22 cellular contexts compared by ENCODE assay signal in genomic region chr2:185787530-185788145, GRCh38. TPM values are rescaled to one million over a fixed set of nuclear protein-coding genes. Genes with fewer than 3 reads are reported as not detected.
A peak's percentile ranks its signal among the peaks of the same experiment; 100 is the strongest.
DNase-seq lines count a peak whose midpoint lies in the region; ATAC-seq, FAIRE-seq and TF ChIP-seq lines count a peak whose summit lies in the region.
"Had no signal": no experiment of that assay in that cellular context is flagged by ENCODE, and none has a peak within 500 bp of the region (broad histone marks: within the 10 kb centered on the region; RNA-seq: fewer than 3 reads in every experiment).

No MANE protein-coding gene starts in this region.

- H3K27me3 Mint-ChIP-seq in natural killer cell treated with Interleukin-12 subunit alpha and Interleukin-12 subunit beta and Interleukin-15 and Interleukin-18, amount 100 ng/mL, for 72 hours = no peaks in the 10 kb centered on the region
- H3K27me3 Mint-ChIP-seq: dendritic cell treated with granulocyte-macrophage colony-stimulating factor and Interleukin-4, amounts not matched to agents 40 ng/mL and 50 ng/mL, for 4 days had no signal

- no peak overlapping the region for H3K27ac Mint-ChIP-seq in natural killer cell treated with Interleukin-12 subunit alpha and Interleukin-12 subunit beta and Interleukin-15 and Interleukin-18, amount 100 ng/mL, for 72 hours
- H3K27ac Mint-ChIP-seq: dendritic cell treated with granulocyte-macrophage colony-stimulating factor and Interleukin-4, amounts not matched to agents 40 ng/mL and 50 ng/mL, for 4 days had no signal

- no peak overlapping the region for H2BK120ac ChIP-seq in mesenchymal stem cell (ENCODE audit: low read depth, low read length)

- ATAC-seq in natural killer cell treated with Interleukin-12 subunit alpha and Interleukin-12 subunit beta and Interleukin-15 and Interleukin-18, amount 100 ng/mL, for 72 hours = no peak
- ATAC-seq: left colon had no signal

- no peaks in the 10 kb centered on the region for H3K9me3 Mint-ChIP-seq in natural killer cell treated with Interleukin-12 subunit alpha and Interleukin-12 subunit beta and Interleukin-15 and Interleukin-18, amount 100 ng/mL, for 72 hours
- H3K9me3 Mint-ChIP-seq: dendritic cell treated with granulocyte-macrophage colony-stimulating factor and Interleukin-4, amounts not matched to agents 40 ng/mL and 50 ng/mL, for 4 days had no signal

- BruUV-seq in endothelial cell of umbilical vein (replicated peaks; lab: Mats Ljungman, UMichigan) = no TSS peak

- H4K20me1 ChIP-seq in GM23248 (ENCODE audit: insufficient read depth) = no peaks in the 10 kb centered on the region
- no peaks in the 10 kb centered on the region for H4K20me1 ChIP-seq in endothelial cell of umbilical vein (replicated peaks; ENCODE audit: control insufficient read depth, extremely low read depth, insufficient read depth, low read length)
- H4K20me1 ChIP-seq in Karpas-422 (ENCODE audit: insufficient read depth, low read depth, low read length) = no peaks in the 10 kb centered on the region

- no peak overlapping the region for H3K9ac ChIP-seq in GM23248
- H3K9ac ChIP-seq in endothelial cell of umbilical vein (replicated peaks; ENCODE audit: extremely low read depth, insufficient read depth, low read length) = no peak overlapping the region
- H3K9ac ChIP-seq in mesenchymal stem cell (ENCODE audit: low read length) = peak overlapping the region; percentile 12
- no peak overlapping the region for H3K9ac ChIP-seq in Karpas-422 (ENCODE audit: low read length)

- H2AFZ ChIP-seq in GM23248 (no peak overlapping the region), endothelial cell of umbilical vein (ENCODE audit: low read depth, low read length) (no peak overlapping the region), mesenchymal stem cell (ENCODE audit: low read depth, low read length) (no peak overlapping the region), Karpas-422 (ENCODE audit: low read length) (no peak overlapping the region)

- H3K4me1 ChIP-seq in GM23248 (ENCODE audit: insufficient read depth) (no peaks in the 10 kb centered on the region; the same call in 1 of the 2 replicates), endothelial cell of umbilical vein (ENCODE audit: control insufficient read depth, extremely low read depth, insufficient read depth, low read length) (peaks cover 4% of the 10 kb centered on the region), mesenchymal stem cell (ENCODE audit: control insufficient read depth, insufficient read depth, low read depth, low read length) (no peaks in the 10 kb centered on the region), Karpas-422 (ENCODE audit: low read length) (no peaks in the 10 kb centered on the region)

- H3K27ac ChIP-seq in GM23248 (no peak overlapping the region), RWPE1 (no peak overlapping the region), endothelial cell of umbilical vein (ENCODE audit: insufficient read depth, low read depth, low read length) (no peak overlapping the region), mesenchymal stem cell (ENCODE audit: low read length, poor library complexity, severe bottlenecking) (no peak overlapping the region), Karpas-422 (ENCODE audit: low read length) (no peak overlapping the region)
- H3K27ac ChIP-seq: thoracic aorta had no signal

- no peak overlapping the region for H2AK5ac ChIP-seq in mesenchymal stem cell (ENCODE audit: low read length, severe bottlenecking)

- H3K27me3 ChIP-seq in GM23248 (replicated peaks; ENCODE audit: insufficient read depth) (no peaks in the 10 kb centered on the region), endothelial cell of umbilical vein (ENCODE audit: control insufficient read depth in 2 of 2, insufficient read depth in 2 of 2, low read length in 2 of 2) (no peaks in the 10 kb centered on the region), mesenchymal stem cell (ENCODE audit: control insufficient read depth in 1 of 2, insufficient read depth in 1 of 2, low read length in 2 of 2) (no peaks in the 10 kb centered on the region), Karpas-422 (ENCODE audit: low read length) (no peaks in the 10 kb centered on the region)

- WGBS in GM23248 (ENCODE audit: low coverage in 1 of 2, low lambda C conversion rate in 2 of 2, missing lambda C conversion rate in 2 of 2), 2 experiments = 96 to 100% methylated on average over 2 of the region's 2 CpGs
- 100% methylated on average over 1 of the region's 2 CpGs for WGBS in mesenchymal stem cell

- no peak for TF ChIP-seq CTCF in RWPE1 (conservative IDR thresholded peaks at IDR 0.05; ENCODE audit: low read depth)
- TF ChIP-seq CTCF in endothelial cell of umbilical vein (IDR thresholded peaks at IDR 0.05; ENCODE audit: extremely low read depth in 1 of 2, insufficient read depth in 1 of 2, low read depth in 1 of 2, low read length in 2 of 2) = no peak

- no peaks in the 10 kb centered on the region for H3K36me3 ChIP-seq in GM23248 (ENCODE audit: low read depth)
- H3K36me3 ChIP-seq in endothelial cell of umbilical vein (ENCODE audit: control insufficient read depth in 2 of 2, extremely low read depth in 1 of 2, insufficient read depth in 2 of 2, low read length in 2 of 2) = no peaks in the 10 kb centered on the region
- H3K36me3 ChIP-seq in mesenchymal stem cell (ENCODE audit: control insufficient read depth in 1 of 2, insufficient read depth in 2 of 2, low read depth in 1 of 2, low read length in 2 of 2) = no peaks in the 10 kb centered on the region
- no peaks in the 10 kb centered on the region for H3K36me3 ChIP-seq in Karpas-422 (ENCODE audit: insufficient read depth, low read length)
- H3K36me3 ChIP-seq: thoracic aorta had no signal

- H4K8ac ChIP-seq in mesenchymal stem cell (ENCODE audit: low read length) = no peak overlapping the region

- H3K9me2 ChIP-seq in GM23248 (ENCODE audit: insufficient read depth) = no peaks in the 10 kb centered on the region
- H3K9me2 ChIP-seq in Karpas-422 (replicated peaks; ENCODE audit: insufficient read depth, low read length) = no peaks in the 10 kb centered on the region

- H3K79me2 ChIP-seq in GM23248 (ENCODE audit: insufficient read depth) = no peaks in the 10 kb centered on the region
- H3K79me2 ChIP-seq in endothelial cell of umbilical vein (ENCODE audit: control insufficient read depth, insufficient read depth, low read length) = no peaks in the 10 kb centered on the region
- no peaks in the 10 kb centered on the region for H3K79me2 ChIP-seq in Karpas-422 (ENCODE audit: low read length)

- no peak overlapping the region for H2BK5ac ChIP-seq in mesenchymal stem cell (ENCODE audit: low read depth, low read length, poor library complexity, severe bottlenecking)

- POLR2A ChIA-PET in RWPE1 (lab: Yijun Ruan, JAX; ENCODE audit: low non-redundant PET) (no interaction called here), endothelial cell of umbilical vein (lab: Charles Lee) (no interaction called here)

- in situ Hi-C loops in GM23248 (cut with MboI) = no loop called here

- H3K4me3 ChIP-seq in GM23248 (no peak overlapping the region), endothelial cell of umbilical vein (replicated peaks in 1 of 3; ENCODE audit: insufficient read depth in 1 of 3, low read depth in 1 of 3, low read length in 3 of 3) (no peak overlapping the region), mesenchymal stem cell (ENCODE audit: insufficient read depth in 1 of 2, low read depth in 1 of 2, low read length in 2 of 2) (no peak overlapping the region), Karpas-422 (ENCODE audit: low read length) (no peak overlapping the region)
- H3K4me3 ChIP-seq: thoracic aorta had no signal

- no peak for TF ChIP-seq POLR2A in endothelial cell of umbilical vein (IDR thresholded peaks at IDR 0.05; ENCODE audit: low read depth, low read length)

- DNase-seq in GM23248 (peak; percentile 74), RWPE1 (ENCODE audit: low spot score) (peak; percentile 11), endothelial cell of umbilical vein (ENCODE audit: low read depth, low spot score) (peak; percentile 37), mesenchymal stem cell (peak; percentile 27), Karpas-422 (no peak)
- no peak for DNase-seq in activated naive CD4-positive, alpha-beta T cell (lab: John Stamatoyannopoulos, UW)
- DNase-seq in stimulated activated CD4-positive, alpha-beta T cell treated with anti-CD3 and anti-CD28 coated beads, Interleukin-12 subunit alpha, Interleukin-12 subunit beta, amount 100 ng/mL, for 4 hours = no peak
- no peak for DNase-seq in natural killer cell treated with Interleukin-12 subunit alpha and Interleukin-12 subunit beta and Interleukin-15 and Interleukin-18, amount 100 ng/mL, for 72 hours (ENCODE audit: low spot score)
- DNase-seq: activated CD4-positive, alpha-beta T cell treated with anti-CD3 and anti-CD28 coated beads for 48 hours; activated CD8-positive, alpha-beta memory T cell treated with anti-CD3 and anti-CD28 coated beads, Interleukin-2, amount 50 U/mL, for 4 hours; activated gamma-delta T cell treated with Interleukin-2 at 50 U/mL for 16 hours; aorta; COR-L47; erythroblast; hypothalamus; KBM-7; left colon; NCI-H1092 treated with DMSO at 0.1 percent for 48 hours; NCI-H69 had no signal

- intact Hi-C loops in endothelial cell of umbilical vein (cut with micrococcal nuclease) = no loop called here

- CTCF ChIA-PET in RWPE1 (lab: Yijun Ruan, JAX) (no interaction called here), endothelial cell of umbilical vein (lab: Charles Lee) (no interaction called here)

- H3K14ac ChIP-seq in mesenchymal stem cell (ENCODE audit: low read length in 2 of 2) = no peak overlapping the region

- H3K36me3 Mint-ChIP-seq in natural killer cell treated with Interleukin-12 subunit alpha and Interleukin-12 subunit beta and Interleukin-15 and Interleukin-18, amount 100 ng/mL, for 72 hours = no peaks in the 10 kb centered on the region

- H2BK12ac ChIP-seq in mesenchymal stem cell (ENCODE audit: low read length in 2 of 2) = no peak overlapping the region

- H3K79me1 ChIP-seq in mesenchymal stem cell (replicated peaks; ENCODE audit: low read length, poor library complexity, severe bottlenecking) = no peaks in the 10 kb centered on the region

- no peaks in the 10 kb centered on the region for H3F3A ChIP-seq in GM23248 (ENCODE audit: insufficient read depth)

- H3K4me1 Mint-ChIP-seq in natural killer cell treated with Interleukin-12 subunit alpha and Interleukin-12 subunit beta and Interleukin-15 and Interleukin-18, amount 100 ng/mL, for 72 hours (ENCODE audit: low read depth in 2 of 2) = no peaks in the 10 kb centered on the region

- H4K91ac ChIP-seq in mesenchymal stem cell (ENCODE audit: low read length) = no peak overlapping the region

- H3K4me3 Mint-ChIP-seq in natural killer cell treated with Interleukin-12 subunit alpha and Interleukin-12 subunit beta and Interleukin-15 and Interleukin-18, amount 100 ng/mL, for 72 hours = no peak overlapping the region
- H3K4me3 Mint-ChIP-seq: dendritic cell treated with granulocyte-macrophage colony-stimulating factor and Interleukin-4, amounts not matched to agents 40 ng/mL and 50 ng/mL, for 4 days had no signal

- H3K4ac ChIP-seq in mesenchymal stem cell (ENCODE audit: low read depth in 1 of 2, low read length in 2 of 2) = no peak overlapping the region

- H2BK15ac ChIP-seq in mesenchymal stem cell (ENCODE audit: low read depth, poor library complexity, severe bottlenecking) = no peak overlapping the region

- H3K18ac ChIP-seq in mesenchymal stem cell (ENCODE audit: low read depth in 1 of 2, low read length in 2 of 2) = no peak overlapping the region

- no peak for FAIRE-seq in endothelial cell of umbilical vein (lab: Jason Lieb, UNC)
- FAIRE-seq: H1 had no signal

- H3K9me3 ChIP-seq in GM23248 (ENCODE audit: low read depth) (no peaks in the 10 kb centered on the region), endothelial cell of umbilical vein (replicated peaks; ENCODE audit: control insufficient read depth, insufficient read depth, low read length) (no peaks in the 10 kb centered on the region), mesenchymal stem cell (ENCODE audit: control insufficient read depth, low read length) (no peaks in the 10 kb centered on the region), Karpas-422 (ENCODE audit: low read length) (0 out of 2 replicates have a peak, but pooled peaks cover 2% of the 10 kb centered on the region)
- H3K9me3 ChIP-seq: thoracic aorta had no signal

- no peaks in the 10 kb centered on the region for H3K9me1 ChIP-seq in endothelial cell of umbilical vein (replicated peaks; ENCODE audit: control insufficient read depth, extremely low read depth, insufficient read depth, low read length)

- H3K23ac ChIP-seq in mesenchymal stem cell (ENCODE audit: low read length in 2 of 2) = no peak overlapping the region

- dilution Hi-C loops in endothelial cell of umbilical vein (cut with MboI; ENCODE audit: extremely low pct_ligation_motif_present, low sequenced_read_pairs) = no loop called here

- H3K4me2 ChIP-seq in GM23248 (ENCODE audit: unreplicated experiment) = no peak overlapping the region
- H3K4me2 ChIP-seq in endothelial cell of umbilical vein (ENCODE audit: insufficient read depth, low read length) = no peak overlapping the region
- H3K4me2 ChIP-seq in mesenchymal stem cell (ENCODE audit: low read length, poor library complexity, severe bottlenecking) = no peak overlapping the region
- no peak overlapping the region for H3K4me2 ChIP-seq in Karpas-422 (ENCODE audit: low read depth, low read length, poor library complexity, severe bottlenecking)

RNA-seq across cellular contexts. Expression of gene FSIP2, which starts 49.0 kb away (rescaled TPM):
- not detected in 2 replicates for total RNA-seq in GM23248 (2014; rRNA removed; shearing (Covaris generic))
- polyA plus RNA-seq in GM23248 (2016; fragmentation: Nextera tagmentation; extraction: Ambion mirVana) = not detected in 2 replicates
- 0.16 and 0.24 TPM in 2 replicates for total RNA-seq in endothelial cell of umbilical vein
- 0.02 and 0.04 TPM in 2 replicates for polyA plus RNA-seq in endothelial cell of umbilical vein
- under 0.01 and 0.01 TPM in 2 replicates for polyA plus RNA-seq in endothelial cell of umbilical vein (2011; cell fraction: cytosol; rRNA removed)
- polyA plus RNA-seq in endothelial cell of umbilical vein (2011; cell fraction: nucleus; rRNA removed) = 0.32 and 0.41 TPM in 2 replicates
- 0.04 and 0.09 TPM in 2 replicates for polyA plus RNA-seq in endothelial cell of umbilical vein (2012)
- 0.24 and 0.49 TPM in 2 replicates for polyA minus RNA-seq in endothelial cell of umbilical vein
- not detected for polyA minus RNA-seq in endothelial cell of umbilical vein (2011; cell fraction: cytosol; rRNA and poly(A)+ RNA removed)
- 1.3 and 2.0 TPM in 2 replicates for polyA minus RNA-seq in endothelial cell of umbilical vein (2011; cell fraction: nucleus; rRNA and poly(A)+ RNA removed)
- polyA plus RNA-seq in mesenchymal stem cell (2013, experiment 1 of 2) = 0.46 TPM
- polyA plus RNA-seq in mesenchymal stem cell (2013, experiment 2 of 2) = 0.44 TPM
- not detected in 2 replicates for total RNA-seq in Karpas-422 (2014; rRNA removed; shearing (Covaris generic); ENCODE audit: low replicate concordance)
- under 1 TPM; 0.14 to 0.20 TPM for total RNA-seq in natural killer cell treated with Interleukin-12 subunit alpha and Interleukin-12 subunit beta and Interleukin-15 and Interleukin-18, amount 100 ng/mL, for 72 hours
- polyA plus RNA-seq: aorta had no signal

Comparison
In these comparisons a context has a peak if more than half of its experiments do, and no peak if none do; other contexts are left out.
1. DNase-seq: peak in GM23248 (single experiment), RWPE1 (single experiment), endothelial cell of umbilical vein (single experiment) and mesenchymal stem cell (single experiment); none in activated naive CD4-positive, alpha-beta T cell (0 of 4), Karpas-422 (single experiment), stimulated activated CD4-positive, alpha-beta T cell treated with anti-CD3 and anti-CD28 coated beads, Interleukin-12 subunit alpha, Interleukin-12 subunit beta, amount 100 ng/mL, for 4 hours (single experiment) and natural killer cell treated with Interleukin-12 subunit alpha and Interleukin-12 subunit beta and Interleukin-15 and Interleukin-18, amount 100 ng/mL, for 72 hours (single experiment).